In genomic region chr5:34188001-34188822, GRCh38 we compare ENCODE assay signal across 8 cellular contexts.
DNase-seq lines count a peak whose midpoint lies in the region; ATAC-seq and TF ChIP-seq lines count a peak whose summit lies in the region.
"Not testable (repeated sequence)": the region's sequence is repeated elsewhere in the genome, so short reads cannot be mapped to it uniquely, and the experiment has no call there.

No MANE protein-coding gene starts in this region.

- H3K4me3 ChIP-seq in OCI-LY1 (ENCODE audit: low read depth, low read length, poor library complexity, severe bottlenecking); heart left ventricle: not testable (repeated sequence)

- H3K36me3 Mint-ChIP-seq in activated CD8-positive, alpha-beta T cell treated with anti-CD3 and anti-CD28 coated beads for 36 hours (ENCODE audit: low read depth), result peaks cover 33% of the 10 kb centered on the region
- H3K36me3 Mint-ChIP-seq in naive thymus-derived CD8-positive, alpha-beta T cell, result peaks cover 4 to 47% (median 27%) of the 10 kb centered on the region in 3 donors

- H3K4me1 Mint-ChIP-seq in activated CD8-positive, alpha-beta T cell treated with anti-CD3 and anti-CD28 coated beads for 36 hours (ENCODE audit: low read depth), result not testable (repeated sequence)
- H3K4me1 Mint-ChIP-seq in naive thymus-derived CD8-positive, alpha-beta T cell, result peaks cover 0 to 31% (median 12%) of the 10 kb centered on the region in 4 donors

- H3K4me2 ChIP-seq in OCI-LY1 (ENCODE audit: low read length), result not testable (repeated sequence)

- not testable (repeated sequence) for H4K20me1 ChIP-seq in OCI-LY1 (ENCODE audit: insufficient read depth, low read length)

- not testable (repeated sequence) for H2AFZ ChIP-seq in OCI-LY1 (ENCODE audit: low read length)

- H3K4me1 ChIP-seq in OCI-LY1 (ENCODE audit: insufficient read depth, low read length, severe bottlenecking); heart left ventricle: not testable (repeated sequence)

- not testable (repeated sequence) for H3K9me3 Mint-ChIP-seq in activated CD8-positive, alpha-beta T cell treated with anti-CD3 and anti-CD28 coated beads for 36 hours; naive thymus-derived CD8-positive, alpha-beta T cell

- not testable (repeated sequence) for H3K9ac ChIP-seq in OCI-LY1 (ENCODE audit: low read length)

- 87 to 96% (median 93%) methylated on average over 8 to 10 of the region's 11 CpGs for WGBS in heart left ventricle, 4 donors

- H3F3A ChIP-seq in OCI-LY1 (ENCODE audit: insufficient read depth, low read length), result not testable (repeated sequence)

- not testable (repeated sequence) for TF ChIP-seq POLR2A in heart left ventricle (IDR thresholded peaks at IDR 0.05)

- POLR2A ChIA-PET in activated CD8-positive, alpha-beta T cell treated with anti-CD3 and anti-CD28 coated beads for 36 hours (lab: Charles Lee); naive thymus-derived CD8-positive, alpha-beta T cell (lab: Charles Lee): not testable (repeated sequence)

- not testable (repeated sequence) for H3K27ac ChIP-seq in OCI-LY1 (ENCODE audit: low read depth, low read length, poor library complexity, severe bottlenecking); heart left ventricle

- intact Hi-C loops in activated CD8-positive, alpha-beta T cell treated with anti-CD3 and anti-CD28 coated beads for 36 hours (cut with micrococcal nuclease); heart left ventricle (cut with DNase I): not testable (repeated sequence)

- not testable (repeated sequence) for H3K9me2 ChIP-seq in OCI-LY1 (ENCODE audit: low read depth, low read length)

- H3K9me3 ChIP-seq in OCI-LY1 (ENCODE audit: low read length); heart left ventricle: not testable (repeated sequence)

- H3K27me3 Mint-ChIP-seq in activated CD8-positive, alpha-beta T cell treated with anti-CD3 and anti-CD28 coated beads for 36 hours; naive thymus-derived CD8-positive, alpha-beta T cell: not testable (repeated sequence)

- CTCF ChIA-PET in activated CD8-positive, alpha-beta T cell treated with anti-CD3 and anti-CD28 coated beads for 36 hours (lab: Charles Lee), result not testable (repeated sequence)

- H3K27ac Mint-ChIP-seq in activated CD8-positive, alpha-beta T cell treated with anti-CD3 and anti-CD28 coated beads for 36 hours, result not testable (repeated sequence)
- peak overlapping the region in 2 of 10 donors; percentile 22 to 30 for H3K27ac Mint-ChIP-seq in naive thymus-derived CD8-positive, alpha-beta T cell

- TF ChIP-seq CTCF in GM12872 (IDR thresholded peaks at IDR 0.05; ENCODE audit: insufficient read depth, low read depth, low read length) (peak; percentile 50; the same call in 2 of the 3 replicates), OCI-LY1 (IDR thresholded peaks at IDR 0.05; ENCODE audit: low read length) (peak; percentile 44), heart left ventricle (IDR thresholded peaks at IDR 0.05) (peak; percentile 28 to 61 (median 46))
- TF ChIP-seq CTCF in activated CD8-positive, alpha-beta T cell treated with anti-CD3 and anti-CD28 coated beads for 36 hours (IDR thresholded peaks at IDR 0.05), result peak; percentile 70

- not testable (repeated sequence) for H3K36me3 ChIP-seq in OCI-LY1 (ENCODE audit: insufficient read depth, low read length)
- H3K36me3 ChIP-seq in heart left ventricle, result peaks cover 0 to 22% (median 3%) of the 10 kb centered on the region in 9 donors

- H3K4me3 Mint-ChIP-seq in activated CD8-positive, alpha-beta T cell treated with anti-CD3 and anti-CD28 coated beads for 36 hours; naive thymus-derived CD8-positive, alpha-beta T cell: not testable (repeated sequence)

- H3K79me2 ChIP-seq in OCI-LY1 (ENCODE audit: insufficient read depth, low read length), result not testable (repeated sequence)

- H3K27me3 ChIP-seq in OCI-LY1 (ENCODE audit: insufficient read depth, low read length); heart left ventricle: not testable (repeated sequence)

- peak; percentile 49 for DNase-seq in A172 (ENCODE audit: low spot score)
- DNase-seq in activated CD8-positive, alpha-beta T cell treated with anti-CD3 and anti-CD28 coated beads for 36 hours, result peak; percentile 93
- DNase-seq in central memory CD4-positive, alpha-beta T cell, result peak; percentile 43
- DNase-seq in heart left ventricle, result peak; percentile 31 to 83 (median 45)
- peak; percentile 42 to 78 (median 53) for DNase-seq in naive thymus-derived CD8-positive, alpha-beta T cell
- DNase-seq in stimulated activated CD4-positive, alpha-beta T cell treated with anti-CD3 and anti-CD28 coated beads, Interleukin-2, amount 100 ng/mL, for 24 hours, result peak; percentile 69 to 72

- ATAC-seq in activated CD8-positive, alpha-beta T cell treated with anti-CD3 and anti-CD28 coated beads for 36 hours; heart left ventricle; naive thymus-derived CD8-positive, alpha-beta T cell: not testable (repeated sequence)

Comparison
In these comparisons a context has a peak if more than half of its experiments do, and no peak if none do; other contexts are left out.
1. DNase-seq: peak in every context shown above with its lines; median percentile 93 in activated CD8-positive, alpha-beta T cell treated with anti-CD3 and anti-CD28 coated beads for 36 hours; 70 in stimulated activated CD4-positive, alpha-beta T cell treated with anti-CD3 and anti-CD28 coated beads, Interleukin-2, amount 100 ng/mL, for 24 hours; 53 in naive thymus-derived CD8-positive, alpha-beta T cell; 49 in A172; 45 in heart left ventricle; 43 in central memory CD4-positive, alpha-beta T cell.